15 cellular contexts compared by ENCODE assay signal in the genomic region with DNA sequence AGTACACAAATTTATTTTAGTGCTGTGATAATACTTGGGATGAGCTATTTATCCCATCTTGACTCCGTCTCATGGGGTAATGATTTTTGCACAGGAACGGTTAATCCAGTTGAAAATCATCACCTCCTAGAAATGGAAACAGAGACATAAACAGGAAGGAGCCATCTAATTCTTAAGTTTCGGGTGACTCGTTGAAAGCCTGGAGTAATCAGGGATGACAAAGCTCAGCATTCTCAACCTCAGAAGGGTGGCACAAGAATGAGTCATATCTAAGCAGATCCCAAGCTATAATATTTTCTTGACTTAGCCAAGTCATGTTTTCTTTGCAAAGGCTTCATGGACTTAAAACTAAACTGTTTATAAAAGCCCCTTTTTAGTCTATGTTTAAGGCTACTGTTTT.
A peak's percentile ranks its signal among the peaks of the same experiment; 100 is the strongest.
DNase-seq lines count a peak whose midpoint lies in the region; ATAC-seq lines count a peak whose summit lies in the region.
"Had no signal": no experiment of that assay in that cellular context is flagged by ENCODE, and none has a peak within 500 bp of the region (broad histone marks: within the 10 kb centered on the region; RNA-seq: fewer than 3 reads in every experiment).

No MANE protein-coding gene starts in this region.

- H3K36me3 Mint-ChIP-seq in activated naive CD4-positive, alpha-beta T cell treated with anti-CD3 and anti-CD28 coated beads, Interleukin-2, amount 10 ng/mL, durations not matched to agents 7 days and 5 days = no peaks in the 10 kb centered on the region

- no peak overlapping the region for H3K4me3 Mint-ChIP-seq in activated naive CD4-positive, alpha-beta T cell treated with anti-CD3 and anti-CD28 coated beads, Interleukin-2, amount 10 ng/mL, durations not matched to agents 7 days and 5 days
- H3K4me3 Mint-ChIP-seq: neural crest cell had no signal

- peak; percentile 83 for DNase-seq in AG08395 (ENCODE audit: low spot score)
- DNase-seq in HT1080 (ENCODE audit: low read depth) = peak; percentile 81
- DNase-seq in astrocyte of the hippocampus (ENCODE audit: low read depth, low spot score) = peak; percentile 56
- peak; percentile 63 for DNase-seq in islet precursor cell
- DNase-seq in activated naive CD4-positive, alpha-beta T cell treated with anti-CD3 and anti-CD28 coated beads, Interleukin-2, amount 10 ng/mL, durations not matched to agents 7 days and 5 days = no peak
- DNase-seq: activated CD4-positive, alpha-beta T cell treated with anti-CD3 and anti-CD28 coated beads for 1 hour; AML-193; left cardiac atrium; NCI-H1105; NCI-H774; stimulated activated CD4-positive, alpha-beta T cell treated with anti-CD3 and anti-CD28 coated beads, Interleukin-15, amount 100 ng/mL, for 24 hours had no signal

- no peaks in the 10 kb centered on the region for H3K4me1 Mint-ChIP-seq in activated naive CD4-positive, alpha-beta T cell treated with anti-CD3 and anti-CD28 coated beads, Interleukin-2, amount 10 ng/mL, durations not matched to agents 7 days and 5 days
- H3K4me1 Mint-ChIP-seq: neural crest cell had no signal

- H3K9me3 Mint-ChIP-seq in activated naive CD4-positive, alpha-beta T cell treated with anti-CD3 and anti-CD28 coated beads, Interleukin-2, amount 10 ng/mL, durations not matched to agents 7 days and 5 days = no peaks in the 10 kb centered on the region
- H3K9me3 Mint-ChIP-seq: neural crest cell had no signal

- no peak overlapping the region for H3K27ac Mint-ChIP-seq in activated naive CD4-positive, alpha-beta T cell treated with anti-CD3 and anti-CD28 coated beads, Interleukin-2, amount 10 ng/mL, durations not matched to agents 7 days and 5 days

- ATAC-seq in HG02642 (IDR thresholded peaks at IDR 0.05; ENCODE audit: poor library complexity, unreplicated experiment) (no peak), GM21367 (IDR thresholded peaks at IDR 0.05; ENCODE audit: unreplicated experiment) (no peak), GM18858 (IDR thresholded peaks at IDR 0.05; ENCODE audit: unreplicated experiment) (no peak)

- CTCF ChIA-PET in activated naive CD4-positive, alpha-beta T cell treated with anti-CD3 and anti-CD28 coated beads, Interleukin-2, amount 10 ng/mL, durations not matched to agents 7 days and 5 days (lab: Charles Lee) = no interaction called here

- no peaks in the 10 kb centered on the region for H3K27me3 Mint-ChIP-seq in activated naive CD4-positive, alpha-beta T cell treated with anti-CD3 and anti-CD28 coated beads, Interleukin-2, amount 10 ng/mL, durations not matched to agents 7 days and 5 days
